Comparison of ENCODE assay signal across 15 cellular contexts in the genomic region with DNA sequence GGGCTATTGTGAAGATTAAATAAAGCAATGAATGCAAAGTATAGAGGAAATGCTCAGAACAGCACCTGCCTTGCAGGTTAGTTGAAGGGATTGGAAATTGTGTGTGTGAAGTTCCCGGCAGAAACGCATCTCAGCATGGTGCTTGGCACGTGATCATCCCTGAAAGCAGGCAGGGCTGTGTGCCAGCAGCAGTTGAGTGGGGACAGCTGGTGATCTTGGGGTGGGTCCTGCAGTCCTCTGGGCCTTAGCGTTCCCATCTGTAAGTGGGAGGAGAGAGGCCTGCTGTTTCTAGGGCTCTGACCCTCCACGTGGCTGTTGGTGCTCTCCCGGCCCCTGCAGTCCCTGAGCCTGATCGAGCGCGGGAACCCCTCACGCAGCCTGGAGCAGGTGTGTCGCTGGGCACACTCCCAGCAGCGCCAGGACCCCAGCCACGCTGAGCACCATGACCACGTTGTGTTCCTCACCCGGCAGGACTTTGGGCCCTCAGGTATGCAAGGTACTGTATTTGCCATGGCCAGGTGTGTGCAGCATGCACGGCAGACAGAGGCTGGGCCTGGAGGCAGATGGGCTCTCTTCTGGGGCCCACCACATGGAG. TPM values are rescaled to one million over a fixed set of nuclear protein-coding genes. Genes with fewer than 3 reads are reported as not detected.
DNase-seq lines count a peak whose midpoint lies in the region; FAIRE-seq and TF ChIP-seq lines count a peak whose summit lies in the region.
"Had no signal": no experiment of that assay in that cellular context is flagged by ENCODE, and none has a peak within 500 bp of the region (broad histone marks: within the 10 kb centered on the region; RNA-seq: fewer than 3 reads in every experiment).

No MANE protein-coding gene starts in this region.

- DNase-seq in COLO668 (lab: John Stamatoyannopoulos, UW; ENCODE audit: unreplicated experiment), result peak; percentile 81
- DNase-seq in NCI-H128 (lab: John Stamatoyannopoulos, UW; ENCODE audit: unreplicated experiment), result peak; percentile 78
- peak; percentile 85 for DNase-seq in NCI-H345 treated with DMSO at 0.1 percent for 48 hours (lab: John Stamatoyannopoulos, UW; ENCODE audit: unreplicated experiment)
- DNase-seq in H1 (ENCODE audit: low read depth in 1 of 2, low spot score in 2 of 2), result no peak
- DNase-seq in activated CD4-positive, alpha-beta T cell treated with anti-CD3 and anti-CD28 coated beads, Interleukin-2, amount 50 U/mL, for 4 hours, result no peak
- no peak for DNase-seq in tibial artery
- no peak for DNase-seq in Karpas-422
- no peak for DNase-seq in cortex of kidney (lab: John Stamatoyannopoulos, UW)
- DNase-seq: activated B cell treated with CpG ODN at 0.5 μM for 24 hours, activated T-cell treated with anti-CD3 and anti-CD28 coated beads for 4 hours had no signal

- no peak for TF ChIP-seq EP300 in H1 (IDR thresholded peaks at IDR 0.05; ENCODE audit: borderline replicate concordance in 1 of 2, low read depth in 2 of 2, low read length in 2 of 2)

- CTCF ChIA-PET in H1 (lab: Charles Lee; ENCODE audit: partially characterized antibody), result interaction anchor here (1.1 kb wide), 1 partner anchor 9 kb away, joined by 3 read pairs; no protein-coding TSS in a partner anchor

- H3K79me2 ChIP-seq in H1 (ENCODE audit: control insufficient read depth in 1 of 2, insufficient read depth in 2 of 2, low read length in 2 of 2) (no peaks in the 10 kb centered on the region), Karpas-422 (ENCODE audit: low read length) (no peaks in the 10 kb centered on the region)

- H3K23me2 ChIP-seq in H1 (ENCODE audit: low read depth, low read length), result no peaks in the 10 kb centered on the region; the same call in 1 of the 2 replicates

- H4K20me1 ChIP-seq in H1 (replicated peaks in 1 of 2; ENCODE audit: control insufficient read depth in 1 of 2, insufficient read depth in 2 of 2, low read length in 2 of 2) (peaks cover 0 to 3% of the 10 kb centered on the region in 2 experiments), Karpas-422 (ENCODE audit: insufficient read depth, low read depth, low read length) (no peaks in the 10 kb centered on the region)

- no peak overlapping the region for H4K8ac ChIP-seq in H1 (ENCODE audit: extremely low read depth, insufficient read depth, low read length)

- H3K27ac ChIP-seq in H1 (ENCODE audit: low read depth, low read length) (no peak overlapping the region), tibial artery (no peak overlapping the region), Karpas-422 (ENCODE audit: low read length) (no peak overlapping the region)
- H3K27ac ChIP-seq: coronary artery, vagina had no signal

- TF ChIP-seq RAD21 in H1 (IDR thresholded peaks at IDR 0.05 in 1 of 2, conservative IDR thresholded peaks at IDR 0.05 in 1 of 2; ENCODE audit: low read depth in 2 of 2, low read length in 2 of 2), result no peak

- POLR2A ChIA-PET in H1 (lab: Charles Lee; ENCODE audit: partially characterized antibody), result no interaction called here

- intact Hi-C loops in tibial artery (cut with DNase I; ENCODE audit: low total_unique reads), result no loop called here

- no peak overlapping the region for H2AK5ac ChIP-seq in H1 (ENCODE audit: low read depth, low read length)

- H2BK12ac ChIP-seq in H1 (ENCODE audit: low read depth, low read length), result no peak overlapping the region; the same call in 1 of the 2 replicates

- no peak overlapping the region for H3K4ac ChIP-seq in H1 (replicated peaks; ENCODE audit: insufficient read length, low read depth, low read length)

- H3K14ac ChIP-seq in H1 (ENCODE audit: insufficient read length), result no peak overlapping the region

- no peak overlapping the region for H2BK5ac ChIP-seq in H1 (ENCODE audit: low read depth, low read length)

- no peak overlapping the region for H2BK15ac ChIP-seq in H1 (ENCODE audit: low read length)

- TF ChIP-seq CTCF in H1 (IDR thresholded peaks at IDR 0.05; ENCODE audit: control extremely low read depth in 1 of 3, insufficient read depth in 1 of 3, low read depth in 1 of 3, low read length in 3 of 3) (no peak), tibial artery (IDR thresholded peaks at IDR 0.05) (no peak)

- H3K9me3 ChIP-seq in H1 (ENCODE audit: insufficient read depth in 2 of 2, low read depth in 1 of 2, low read length in 1 of 2) (no peaks in the 10 kb centered on the region), tibial artery (no peaks in the 10 kb centered on the region), Karpas-422 (ENCODE audit: low read length) (no peaks in the 10 kb centered on the region)
- H3K9me3 ChIP-seq: vagina had no signal

- H3K4me2 ChIP-seq in H1 (ENCODE audit: insufficient read depth in 1 of 2, low read depth in 2 of 2, low read length in 2 of 2) (no peak overlapping the region), Karpas-422 (ENCODE audit: low read depth, low read length, poor library complexity, severe bottlenecking) (no peak overlapping the region)

- H4K5ac ChIP-seq in H1 (ENCODE audit: insufficient read length, low read depth, low read length), result no peak overlapping the region

- no peak overlapping the region for H2BK120ac ChIP-seq in H1 (replicated peaks; ENCODE audit: low read depth, low read length)

- no peak for TF ChIP-seq POLR2A in H1 (IDR thresholded peaks at IDR 0.05; ENCODE audit: control extremely low read depth in 1 of 2, low read depth in 2 of 2, low read length in 2 of 2)

- no peak for FAIRE-seq in H1 (lab: Jason Lieb, UNC)
- FAIRE-seq: GM12892, GM19239 had no signal

- H3K27me3 ChIP-seq in H1 (replicated peaks in 1 of 4; ENCODE audit: control insufficient read depth in 3 of 4, extremely low read depth in 1 of 4, insufficient read depth in 3 of 4, low read length in 3 of 4) (no peaks in the 10 kb centered on the region), tibial artery (no peaks in the 10 kb centered on the region), Karpas-422 (ENCODE audit: low read length) (no peaks in the 10 kb centered on the region)
- H3K27me3 ChIP-seq: vagina had no signal

- no peaks in the 10 kb centered on the region for H3K79me1 ChIP-seq in H1 (ENCODE audit: low read depth, low read length)

- no peak overlapping the region for H3K18ac ChIP-seq in H1 (ENCODE audit: extremely low read depth, low read length)

- H3K4me3 ChIP-seq in H1 (ENCODE audit: extremely low read depth in 1 of 4, insufficient read depth in 2 of 4, low read depth in 3 of 4, low read length in 4 of 4), result no peak overlapping the region
- no peak overlapping the region for H3K4me3 ChIP-seq in tibial artery
- H3K4me3 ChIP-seq in Karpas-422 (ENCODE audit: low read length), result no peak overlapping the region
- H3K4me3 ChIP-seq: coronary artery, vagina had no signal

- no peaks in the 10 kb centered on the region for H3K36me3 ChIP-seq in H1 (ENCODE audit: control insufficient read depth in 2 of 4, insufficient read depth in 4 of 4, low read length in 3 of 4)
- no peaks in the 10 kb centered on the region for H3K36me3 ChIP-seq in tibial artery
- no peaks in the 10 kb centered on the region for H3K36me3 ChIP-seq in Karpas-422 (ENCODE audit: insufficient read depth, low read length)
- H3K36me3 ChIP-seq: vagina had no signal

- H3K9ac ChIP-seq in H1 (replicated peaks in 1 of 4; ENCODE audit: extremely low read depth in 1 of 4, low read depth in 3 of 4, low read length in 3 of 4) (no peak overlapping the region), Karpas-422 (ENCODE audit: low read length) (no peak overlapping the region)

- H3K23ac ChIP-seq in H1 (ENCODE audit: insufficient read length), result no peak overlapping the region

- H3K4me1 ChIP-seq in H1 (replicated peaks in 1 of 4; ENCODE audit: control insufficient read depth in 3 of 4, insufficient read depth in 4 of 4, low read length in 3 of 4) (peaks cover 0 to 6% (median 3%) of the 10 kb centered on the region in 4 experiments; a peak in 3 of 7 replicates), tibial artery (no peaks in the 10 kb centered on the region), Karpas-422 (ENCODE audit: low read length) (no peaks in the 10 kb centered on the region)
- H3K4me1 ChIP-seq: vagina had no signal

- H3K56ac ChIP-seq in H1 (replicated peaks; ENCODE audit: insufficient read length, low read depth, low read length), result no peak overlapping the region

- H4K91ac ChIP-seq in H1 (replicated peaks; ENCODE audit: insufficient read length, low read length), result peak overlapping the region; percentile 22

- H3K9me2 ChIP-seq in Karpas-422 (replicated peaks; ENCODE audit: insufficient read depth, low read length), result no peaks in the 10 kb centered on the region

- H2AFZ ChIP-seq in H1 (ENCODE audit: low read length) (no peak overlapping the region), Karpas-422 (ENCODE audit: low read length) (no peak overlapping the region)

- 81% methylated on average over 16 of the region's 16 CpGs; no CpG with 5 or more reads in 1 of the 2 experiments for WGBS in H1 (ENCODE audit: extremely low coverage in 1 of 2, insufficient coverage in 1 of 2, insufficient read length in 1 of 2, insufficient replicate concordance in 2 of 2, low coverage in 1 of 2, low lambda C conversion rate in 2 of 2, missing lambda C conversion rate in 1 of 2), 2 experiments

- no peak overlapping the region for H2BK20ac ChIP-seq in H1 (ENCODE audit: low read length)

RNA-seq across cellular contexts. Expression of a gene that starts 55.3 kb away (rescaled TPM):
- total RNA-seq in H1 (2021; fragmentation: NEBNext Ultra II Directional; extraction: Animal tissue kit (Norgen Biotek cat#: 25700)), result not detected in 2 replicates
- polyA plus RNA-seq in H1 (2011; rRNA removed), result not detected in 2 replicates
- not detected for polyA plus RNA-seq in H1 (2011; cell fraction: cytosol; rRNA removed)
- not detected for polyA plus RNA-seq in H1 (2011; cell fraction: nucleus; rRNA removed)
- polyA plus RNA-seq in H1 (2012, experiment 1 of 2), result not detected in 4 replicates
- not detected for polyA plus RNA-seq in H1 (2012, experiment 2 of 2)
- not detected for polyA plus RNA-seq in H1 (2013, experiment 1 of 2)
- not detected for polyA plus RNA-seq in H1 (2013, experiment 2 of 2)
- not detected in 2 replicates for polyA minus RNA-seq in H1 (2011; rRNA and poly(A)+ RNA removed)
- polyA minus RNA-seq in H1 (2011; cell fraction: cytosol; rRNA and poly(A)+ RNA removed), result not detected
- polyA minus RNA-seq in H1 (2011; cell fraction: nucleus; rRNA and poly(A)+ RNA removed), result not detected
- not detected in 2 replicates for total RNA-seq in Karpas-422 (2014; rRNA removed; shearing (Covaris generic); ENCODE audit: low replicate concordance)
- total RNA-seq: activated B cell treated with CpG ODN at 0.5 μM for 24 hours, pulmonary artery endothelial cell, vagina had no signal

RNA-seq across cellular contexts. Expression of a gene that starts 57.6 kb away (rescaled TPM):
- total RNA-seq in H1 (2021; fragmentation: NEBNext Ultra II Directional; extraction: Animal tissue kit (Norgen Biotek cat#: 25700)), result 2.3 TPM in 2 replicates
- polyA plus RNA-seq in H1 (2011; rRNA removed), result 2.0 and 3.2 TPM in 2 replicates
- polyA plus RNA-seq in H1 (2011; cell fraction: cytosol; rRNA removed), result 2.9 TPM
- polyA plus RNA-seq in H1 (2011; cell fraction: nucleus; rRNA removed), result 14.8 TPM
- polyA plus RNA-seq in H1 (2012, experiment 1 of 2), result 1.5 to 2.4 TPM (median 2.2 TPM) in 4 replicates
- 0.80 TPM for polyA plus RNA-seq in H1 (2012, experiment 2 of 2)
- 1.9 TPM for polyA plus RNA-seq in H1 (2013, experiment 1 of 2)
- polyA plus RNA-seq in H1 (2013, experiment 2 of 2), result 1.6 TPM
- polyA minus RNA-seq in H1 (2011; rRNA and poly(A)+ RNA removed), result 1.1 TPM in 2 replicates
- 1.7 TPM for polyA minus RNA-seq in H1 (2011; cell fraction: cytosol; rRNA and poly(A)+ RNA removed)
- polyA minus RNA-seq in H1 (2011; cell fraction: nucleus; rRNA and poly(A)+ RNA removed), result 3.4 TPM
- total RNA-seq in Karpas-422 (2014; rRNA removed; shearing (Covaris generic); ENCODE audit: low replicate concordance), result not detected in 2 replicates
- total RNA-seq: vagina had no signal

Comparison
In these comparisons a context has a peak if more than half of its experiments do, and no peak if none do; other contexts are left out.
1. DNase-seq: peak in COLO668 (single experiment), NCI-H128 (single experiment) and NCI-H345 treated with DMSO at 0.1 percent for 48 hours (single experiment); none in H1 (0 of 2), activated CD4-positive, alpha-beta T cell treated with anti-CD3 and anti-CD28 coated beads, Interleukin-2, amount 50 U/mL, for 4 hours (0 of 2), tibial artery (0 of 2), Karpas-422 (single experiment) and cortex of kidney (single experiment).